Comparison of ENCODE assay signal across 14 cellular contexts in genomic region chr6:18153311-18153703, GRCh38. TPM values are rescaled to one million over a fixed set of nuclear protein-coding genes. Genes with fewer than 3 reads are reported as not detected.
DNase-seq lines count a peak whose midpoint lies in the region; ATAC-seq and TF ChIP-seq lines count a peak whose summit lies in the region.
"Had no signal": no experiment of that assay in that cellular context is flagged by ENCODE, and none has a peak within 500 bp of the region (broad histone marks: within the 10 kb centered on the region; RNA-seq: fewer than 3 reads in every experiment).

No MANE protein-coding gene starts in this region.

- H3K9ac ChIP-seq in mammary epithelial cell (ENCODE audit: insufficient read depth, low read length) (peak overlapping the region; percentile 100), mesendoderm (ENCODE audit: low read length) (no peak overlapping the region)

- no peak overlapping the region for H3K56ac ChIP-seq in mesendoderm (ENCODE audit: low read length)

- no peaks in the 10 kb centered on the region for H3K79me1 ChIP-seq in mesendoderm (ENCODE audit: low read length)

- H3K36me3 ChIP-seq in cardiac muscle cell (no peaks in the 10 kb centered on the region), mammary epithelial cell (ENCODE audit: insufficient read depth, low read length) (no peaks in the 10 kb centered on the region), mesendoderm (ENCODE audit: control insufficient read depth, insufficient read depth, low read length) (no peaks in the 10 kb centered on the region), upper lobe of right lung (no peaks in the 10 kb centered on the region)

- H3K18ac ChIP-seq in mesendoderm (ENCODE audit: low read length), result no peak overlapping the region

- ATAC-seq in left ventricle myocardium superior (no peak), upper lobe of right lung (no peak)
- ATAC-seq: Right ventricle myocardium inferior had no signal

- H4K20me1 ChIP-seq in mammary epithelial cell (ENCODE audit: insufficient read depth, low read length), result no peaks in the 10 kb centered on the region

- peaks cover 13% of the 10 kb centered on the region for H3K4me1 ChIP-seq in cardiac muscle cell (ENCODE audit: low read depth)
- H3K4me1 ChIP-seq in mammary epithelial cell (ENCODE audit: insufficient read depth, low read length), result peaks cover 18% of the 10 kb centered on the region
- peaks cover 3% of the 10 kb centered on the region for H3K4me1 ChIP-seq in mesendoderm (ENCODE audit: control insufficient read depth, low read depth, low read length)
- H3K4me1 ChIP-seq in upper lobe of right lung, result peaks cover 19% of the 10 kb centered on the region

- H3K27me3 ChIP-seq in cardiac muscle cell (no peaks in the 10 kb centered on the region), mammary epithelial cell (ENCODE audit: insufficient read depth, low read length) (no peaks in the 10 kb centered on the region), mesendoderm (ENCODE audit: insufficient read depth, low read length, poor library complexity) (no peaks in the 10 kb centered on the region), upper lobe of right lung (no peaks in the 10 kb centered on the region)

- H4K8ac ChIP-seq in mesendoderm (ENCODE audit: low read depth, low read length), result no peak overlapping the region

- no peak overlapping the region for H2BK15ac ChIP-seq in mesendoderm (replicated peaks; ENCODE audit: low read depth)

- BruUV-seq in mammary epithelial cell (replicated peaks; lab: Mats Ljungman, UMichigan), result TSS peak; percentile 70

- peaks cover 7% of the 10 kb centered on the region for H3K79me2 ChIP-seq in mammary epithelial cell (ENCODE audit: insufficient read depth, low read length)
- H3K79me2 ChIP-seq in mesendoderm (ENCODE audit: control insufficient read depth, insufficient read depth, low read length), result no peaks in the 10 kb centered on the region

- peak overlapping the region; percentile 23 for H2BK120ac ChIP-seq in mesendoderm (ENCODE audit: low read depth, low read length)

- H2AFZ ChIP-seq in mammary epithelial cell (ENCODE audit: low read depth, low read length), result no peak overlapping the region

- no peak for TF ChIP-seq CTCF in cardiac muscle cell (IDR thresholded peaks at IDR 0.05; ENCODE audit: low read depth, low read length)
- TF ChIP-seq CTCF in mammary epithelial cell (conservative IDR thresholded peaks at IDR 0.05 in 1 of 2, IDR thresholded peaks at IDR 0.05 in 1 of 2; ENCODE audit: extremely low read depth in 1 of 2, insufficient read depth in 1 of 2, low read depth in 1 of 2, low read length in 2 of 2), result no peak
- TF ChIP-seq CTCF in upper lobe of right lung (IDR thresholded peaks at IDR 0.05), result no peak

- intact Hi-C loops in left ventricle myocardium superior (cut with micrococcal nuclease), result no loop called here
- intact Hi-C loops in mammary epithelial cell (cut with micrococcal nuclease), result loop anchor here (10.0 kb wide), 2 partner anchors 171 to 569 kb away; no protein-coding TSS in a partner anchor
- intact Hi-C loops in upper lobe of right lung (cut with DNase I), result no loop called here

- dilution Hi-C loops in mammary epithelial cell (cut with HindIII; ENCODE audit: low sequenced_read_pairs), result no loop called here

- in situ Hi-C loops in mammary epithelial cell (cut with MboI; ENCODE audit: low sequenced_read_pairs in 2 of 2), result no loop called here

- DNase-seq in cardiac muscle cell (ENCODE audit: low read depth in 1 of 2, low spot score in 1 of 2), result no peak
- no peak for DNase-seq in left ventricle myocardium superior
- DNase-seq in mammary epithelial cell, result no peak
- no peak for DNase-seq in mesendoderm
- DNase-seq in upper lobe of right lung, result no peak
- no peak for DNase-seq in RKO (ENCODE audit: low spot score)
- DNase-seq in HT-29 (ENCODE audit: low spot score), result no peak
- no peak for DNase-seq in activated CD4-positive, alpha-beta T cell treated with anti-CD3 and anti-CD28 coated beads, Interleukin-2, amount 50 U/mL, for 48 hours
- DNase-seq: activated CD8-positive, alpha-beta memory T cell treated with anti-CD3 and anti-CD28 coated beads for 24 hours; DND-41; NCI-H1436; NCI-H510A; nephron progenitor cell had no signal

- H3K9me3 ChIP-seq in cardiac muscle cell (ENCODE audit: low read depth) (no peaks in the 10 kb centered on the region), mammary epithelial cell (replicated peaks; ENCODE audit: insufficient read depth, low read length) (no peaks in the 10 kb centered on the region), upper lobe of right lung (no peaks in the 10 kb centered on the region)

- no peak overlapping the region for H3K4ac ChIP-seq in mesendoderm (ENCODE audit: low read depth, low read length)

- no peak overlapping the region for H3K4me3 ChIP-seq in cardiac muscle cell
- no peak overlapping the region for H3K4me3 ChIP-seq in mammary epithelial cell (replicated peaks in 1 of 3; ENCODE audit: insufficient read depth in 1 of 3, low read depth in 2 of 3, low read length in 3 of 3)
- H3K4me3 ChIP-seq in mesendoderm (ENCODE audit: low read length), result no peak overlapping the region
- no peak overlapping the region for H3K4me3 ChIP-seq in upper lobe of right lung

- no peak overlapping the region for H3K23ac ChIP-seq in mesendoderm (ENCODE audit: low read length)

- H3K27ac ChIP-seq in cardiac muscle cell (peak overlapping the region; percentile 26), mammary epithelial cell (ENCODE audit: insufficient read depth, low read depth, low read length) (peak overlapping the region; percentile 98), mesendoderm (ENCODE audit: low read depth, low read length) (no peak overlapping the region), upper lobe of right lung (peak overlapping the region; percentile 84)

- CTCF ChIA-PET in mammary epithelial cell (lab: Charles Lee; ENCODE audit: low non-redundant PET), result no interaction called here

- no peak overlapping the region for H2AK5ac ChIP-seq in mesendoderm (ENCODE audit: low read length)

- H3K4me2 ChIP-seq in mammary epithelial cell (ENCODE audit: insufficient read depth, low read depth, low read length) (peak overlapping the region; percentile 85), mesendoderm (ENCODE audit: low read length) (no peak overlapping the region)

- no peak overlapping the region for H2BK5ac ChIP-seq in mesendoderm (ENCODE audit: low read length)

- no peak overlapping the region for H4K5ac ChIP-seq in mesendoderm (ENCODE audit: low read length)

RNA-seq across cellular contexts. Expression of gene TPMT, which starts 1.6 kb away (rescaled TPM):
- total RNA-seq in cardiac muscle cell (9.5 and 13.1 TPM in 2 replicates), left ventricle myocardium superior (14.3 TPM), mammary epithelial cell (10 to 100 TPM in 1 of 2 donors, 1 to 10 TPM in 1; 7.7 to 15.3 TPM), upper lobe of right lung (13.6 TPM)
- polyA plus RNA-seq in cardiac muscle cell (13.5 and 14.0 TPM in 2 replicates), mammary epithelial cell (11.4 TPM)
- 5.2 TPM for polyA minus RNA-seq in mammary epithelial cell
- 16.8 TPM for polyA plus RNA-seq in mesendoderm (2013, experiment 1 of 2)
- polyA plus RNA-seq in mesendoderm (2013, experiment 2 of 2), result 18.1 TPM
- 7.1 and 7.4 TPM in 2 replicates for total RNA-seq in HT-29 (2014; rRNA removed; shearing (Covaris generic))

RNA-seq across cellular contexts. Expression of gene KDM1B, which starts 1.9 kb away (rescaled TPM):
- total RNA-seq in cardiac muscle cell (11.7 and 15.4 TPM in 2 replicates), left ventricle myocardium superior (13.3 TPM), mammary epithelial cell (10 to 100 TPM; 19.5 to 25.1 TPM), upper lobe of right lung (19.6 TPM)
- polyA plus RNA-seq in cardiac muscle cell (1.5 and 1.6 TPM in 2 replicates), mammary epithelial cell (14.3 TPM)
- polyA minus RNA-seq in mammary epithelial cell, result 22.9 TPM
- polyA plus RNA-seq in mesendoderm (2013, experiment 1 of 2), result 4.8 TPM
- polyA plus RNA-seq in mesendoderm (2013, experiment 2 of 2), result 4.7 TPM
- 12.0 and 19.7 TPM in 2 replicates for total RNA-seq in HT-29 (2014; rRNA removed; shearing (Covaris generic))

RNA-seq across cellular contexts. Expression of gene NHLRC1, which starts 30.8 kb away (rescaled TPM):
- total RNA-seq in cardiac muscle cell (2.0 and 3.1 TPM in 2 replicates), left ventricle myocardium superior (1.3 TPM), mammary epithelial cell (1 to 10 TPM; 2.1 to 3.3 TPM), upper lobe of right lung (2.3 TPM)
- polyA plus RNA-seq in cardiac muscle cell (1.3 and 2.2 TPM in 2 replicates), mammary epithelial cell (1.4 TPM)
- polyA minus RNA-seq in mammary epithelial cell, result 0.21 TPM
- polyA plus RNA-seq in mesendoderm (2013, experiment 1 of 2), result 1.1 TPM
- polyA plus RNA-seq in mesendoderm (2013, experiment 2 of 2), result 1.2 TPM
- total RNA-seq in HT-29 (2014; rRNA removed; shearing (Covaris generic)), result 1.6 and 4.0 TPM in 2 replicates
